17 cellular contexts compared by ENCODE assay signal in the genomic region with DNA sequence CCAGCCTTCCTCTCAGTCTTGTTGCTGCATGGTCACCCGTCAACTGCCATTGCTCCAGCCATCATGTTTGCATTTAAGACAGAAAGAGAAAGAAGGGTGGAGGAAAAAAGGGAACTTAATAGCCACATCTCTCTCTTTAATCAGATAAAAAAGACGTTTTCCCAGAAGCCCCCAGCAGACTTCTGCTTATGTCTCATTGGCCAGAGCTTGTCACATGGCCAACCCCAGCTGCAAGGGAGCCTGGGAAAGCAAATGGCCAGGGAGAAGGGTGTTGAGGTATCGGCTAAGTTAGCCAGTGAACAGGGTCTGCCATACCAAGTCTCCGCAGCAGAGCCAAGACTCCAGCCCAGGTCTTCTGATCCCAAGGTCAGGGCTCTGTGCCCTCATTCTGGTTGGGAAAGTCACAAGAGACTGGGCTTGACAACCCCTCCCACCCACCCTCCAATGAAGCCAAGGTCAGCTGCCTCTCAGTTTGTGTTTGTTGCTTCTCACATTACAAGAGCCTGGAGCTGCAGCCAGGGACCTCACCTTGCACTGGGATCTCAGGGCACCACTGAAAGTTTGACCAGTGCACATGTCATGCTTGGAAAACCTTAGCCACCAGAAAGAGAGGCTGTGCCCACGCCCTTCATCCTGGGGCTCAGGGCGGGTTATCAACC.
"Had no signal": no experiment of that assay in that cellular context is flagged by ENCODE, and none has a peak within 500 bp of the region (broad histone marks: within the 10 kb centered on the region; RNA-seq: fewer than 3 reads in every experiment).

No MANE protein-coding gene starts in this region.

- H3K27ac ChIP-seq: body of pancreas, hepatocyte, left lung, neural progenitor cell, thyroid gland had no signal

- H2AFZ ChIP-seq: hepatocyte, neural progenitor cell had no signal

- H3K36me3 ChIP-seq: left lung, neural progenitor cell, thyroid gland had no signal

- H3K4me2 ChIP-seq: hepatocyte, neural progenitor cell had no signal

- H3K4me1 ChIP-seq: body of pancreas, thyroid gland had no signal

- H3K4me3 ChIP-seq: body of pancreas, hepatocyte, left lung, neural progenitor cell, thyroid gland had no signal

- H3K79me2 ChIP-seq: hepatocyte had no signal

- H3K9me3 ChIP-seq: body of pancreas, thyroid gland had no signal

- H3K27me3 ChIP-seq: body of pancreas, hepatocyte, left lung, neural progenitor cell, thyroid gland had no signal

- DNase-seq: activated B cell treated with CpG ODN at 0.5 μM for 24 hours; anterior cingulate cortex; body of pancreas; effector memory CD4-positive, alpha-beta T cell; foreskin melanocyte; glutamatergic neuron; immature natural killer cell; left lung; naive thymus-derived CD8-positive, alpha-beta T cell; stimulated activated CD4-positive, alpha-beta T cell treated with anti-CD3 and anti-CD28 coated beads, Interleukin-2, amount 100 ng/mL, for 48 hours; stimulated activated naive CD4-positive, alpha-beta T cell treated with Interleukin-2 at 50 U/mL for 16 hours; substantia nigra; T1000; thyroid gland had no signal

- ATAC-seq: activated CD4-positive, alpha-beta T cell treated with anti-CD3 and anti-CD28 coated beads for 36 hours; body of pancreas; left lung; naive thymus-derived CD8-positive, alpha-beta T cell had no signal
